In the genomic region with DNA sequence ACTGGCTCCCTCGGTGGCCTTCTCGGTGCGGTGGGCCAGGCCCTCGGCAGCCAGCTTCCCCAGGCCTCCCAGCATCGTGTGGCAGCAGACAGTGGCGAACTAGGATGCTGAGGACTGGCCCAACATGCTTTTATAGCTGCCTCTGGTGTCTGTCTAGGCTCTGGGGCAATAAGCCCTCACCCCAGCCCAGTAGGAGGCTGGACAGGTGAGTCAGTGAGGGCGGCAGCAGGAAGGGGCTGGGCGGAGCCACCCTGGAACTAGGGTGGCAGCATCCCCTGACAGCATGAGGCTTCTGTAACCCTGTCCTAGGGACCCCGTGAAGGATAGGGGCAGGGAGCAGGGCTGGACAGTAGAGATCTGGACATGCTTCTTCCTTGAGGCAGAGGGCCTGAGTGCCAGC, we compare ENCODE assay signal across 14 cellular contexts. TPM values are rescaled to one million over a fixed set of nuclear protein-coding genes. Genes with fewer than 3 reads are reported as not detected.
"Had no signal": no experiment of that assay in that cellular context is flagged by ENCODE, and none has a peak within 500 bp of the region (broad histone marks: within the 10 kb centered on the region; RNA-seq: fewer than 3 reads in every experiment).

A gene (minus strand): TSS at position 101 of the 400 bp plus-strand sequence. CDS start 26 bp downstream, at position 75.

RNA-seq across cellular contexts. Expression of the gene that starts here (rescaled TPM):
- total RNA-seq: stomach, subcutaneous adipose tissue, temporal lobe, testis, thoracic aorta, thyroid gland, tibial nerve, transverse colon, upper lobe of left lung, upper lobe of right lung, ureter, urinary bladder, uterus, vagina had no signal
